In the genomic region with DNA sequence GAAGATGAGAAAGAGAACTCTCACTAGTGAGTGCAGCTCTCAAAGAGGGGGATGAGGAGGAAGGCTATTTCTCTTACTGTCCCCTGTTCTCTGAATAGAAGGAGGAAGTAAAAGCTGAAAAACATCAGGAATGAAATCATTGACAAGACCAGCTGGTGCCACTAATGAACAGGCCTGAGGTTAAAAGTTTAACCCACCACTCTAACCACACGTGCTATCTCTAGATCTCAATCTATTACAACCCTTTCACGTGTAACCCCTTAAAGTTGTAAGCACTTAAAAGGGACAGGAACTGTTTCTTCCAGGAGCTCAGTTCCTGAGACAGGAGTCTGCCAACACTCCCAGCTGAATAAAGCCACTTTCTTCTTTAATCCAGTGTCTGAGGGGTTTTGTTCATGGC, we compare ENCODE assay signal across 7 cellular contexts.
DNase-seq lines count a peak whose midpoint lies in the region; ATAC-seq and TF ChIP-seq lines count a peak whose summit lies in the region.
"Not testable (repeated sequence)": the region's sequence is repeated elsewhere in the genome, so short reads cannot be mapped to it uniquely, and the experiment has no call there.

No MANE protein-coding gene starts in this region.

- H3K27ac ChIP-seq in DND-41 (ENCODE audit: low read length); body of pancreas: not testable (repeated sequence)

- no CpG with 5 or more reads among the region's 2 CpGs for WGBS in body of pancreas, 2 donors

- H3K9me3 ChIP-seq in DND-41 (ENCODE audit: insufficient read depth, low read length, severe bottlenecking); body of pancreas: not testable (repeated sequence)

- H3K27me3 ChIP-seq in DND-41 (ENCODE audit: insufficient read depth, low read length, poor library complexity); body of pancreas: not testable (repeated sequence)

- H3K4me3 ChIP-seq in DND-41 (ENCODE audit: low read depth in 1 of 2, low read length in 2 of 2); body of pancreas: not testable (repeated sequence)

- intact Hi-C loops in body of pancreas (cut with DNase I): not testable (repeated sequence)

- DNase-seq in DND-41, body of pancreas: not testable (repeated sequence)

- TF ChIP-seq POLR2A in body of pancreas (IDR thresholded peaks at IDR 0.05): not testable (repeated sequence)

- not testable (repeated sequence) for TF ChIP-seq CTCF in DND-41 (IDR thresholded peaks at IDR 0.05; ENCODE audit: borderline replicate concordance, extremely low read depth, low read length, poor library complexity, severe bottlenecking); body of pancreas (IDR thresholded peaks at IDR 0.05)

- H3K9ac ChIP-seq in DND-41 (ENCODE audit: low read depth, low read length): not testable (repeated sequence)

- ATAC-seq in DND-41 (ENCODE audit: insufficient read depth, low read depth): peak; percentile 90
- ATAC-seq in GM18868 (IDR thresholded peaks at IDR 0.05; ENCODE audit: unreplicated experiment): peak; percentile 85
- ATAC-seq in HG02588 (IDR thresholded peaks at IDR 0.05; ENCODE audit: unreplicated experiment): peak; percentile 76
- peak; percentile 82 for ATAC-seq in HG02642 (IDR thresholded peaks at IDR 0.05; ENCODE audit: poor library complexity, unreplicated experiment)
- peak; percentile 50 for ATAC-seq in HG02798 (IDR thresholded peaks at IDR 0.05; ENCODE audit: poor library complexity, unreplicated experiment)
- ATAC-seq in HG03442 (IDR thresholded peaks at IDR 0.05; ENCODE audit: unreplicated experiment): peak; percentile 45
- ATAC-seq in body of pancreas: peak; percentile 42

- not testable (repeated sequence) for H3K36me3 ChIP-seq in DND-41 (ENCODE audit: insufficient read depth, low read length); body of pancreas (replicated peaks in 1 of 2; ENCODE audit: insufficient read depth in 1 of 2, low read depth in 2 of 2)

- not testable (repeated sequence) for H2AFZ ChIP-seq in DND-41 (ENCODE audit: low read depth, low read length)

- not testable (repeated sequence) for H3K4me1 ChIP-seq in DND-41 (ENCODE audit: insufficient read depth, low read length); body of pancreas

- H3K79me2 ChIP-seq in DND-41 (ENCODE audit: insufficient read depth, low read length): not testable (repeated sequence)

- not testable (repeated sequence) for H3K4me2 ChIP-seq in DND-41 (ENCODE audit: insufficient read depth, low read length)

- not testable (repeated sequence) for H4K20me1 ChIP-seq in DND-41 (ENCODE audit: insufficient read depth, low read length)
